Comparison of ENCODE assay signal across 7 cellular contexts in the genomic region with DNA sequence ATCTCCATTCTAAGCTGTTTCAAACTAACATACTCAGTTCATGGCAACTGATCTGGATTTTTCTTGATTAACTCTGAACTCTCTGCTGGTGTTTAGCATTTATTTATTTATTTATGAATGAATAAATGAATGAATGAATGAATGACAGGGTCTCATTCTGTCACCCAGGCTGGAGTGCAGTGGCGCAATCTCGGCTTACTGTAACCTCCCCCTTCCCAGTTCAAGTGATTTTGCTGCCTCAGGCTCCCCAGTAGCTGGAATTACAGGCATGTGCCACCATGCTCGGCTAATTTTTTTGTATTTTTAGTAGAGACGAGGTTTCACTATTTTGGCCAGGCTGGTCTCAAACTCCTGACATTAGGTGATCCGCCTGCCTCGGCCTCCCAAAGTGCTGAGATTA.
DNase-seq lines count a peak whose midpoint lies in the region; ATAC-seq, FAIRE-seq and TF ChIP-seq lines count a peak whose summit lies in the region.
"Not testable (repeated sequence)": the region's sequence is repeated elsewhere in the genome, so short reads cannot be mapped to it uniquely, and the experiment has no call there.

No MANE protein-coding gene starts in this region.

- H3K4me1 ChIP-seq in GM23248 (ENCODE audit: insufficient read depth) (peaks cover 29% of the 10 kb centered on the region), SJCRH30 (peaks cover 18% of the 10 kb centered on the region), osteoblast (ENCODE audit: insufficient read depth, low read length) (peaks cover 35% of the 10 kb centered on the region)
- H3K4me1 ChIP-seq in GM12878 (ENCODE audit: control insufficient read depth, insufficient read depth, low read length): not testable (repeated sequence)

- not testable (repeated sequence) for H3K9me3 Mint-ChIP-seq in WTC11; progenitor cell of endocrine pancreas (ENCODE audit: low read depth)
- peaks cover 11% of the 10 kb centered on the region for H3K9me3 Mint-ChIP-seq in chondrocyte (ENCODE audit: low read depth)

- TF ChIP-seq POLR2A in GM12878 (IDR thresholded peaks at IDR 0.05; ENCODE audit: low read depth, low read length): not testable (repeated sequence)

- not testable (repeated sequence) for H3K4me3 ChIP-seq in GM23248; SJCRH30; GM12878; osteoblast (ENCODE audit: insufficient read depth, low read length)

- not testable (repeated sequence) for DNase-seq in GM23248; SJCRH30; WTC11 (ENCODE audit: low spot score); GM12878 (ENCODE audit: low read depth, low spot score); chondrocyte (ENCODE audit: low spot score); osteoblast (ENCODE audit: insufficient read length, low spot score, missing footprints); progenitor cell of endocrine pancreas (ENCODE audit: low spot score, unreplicated experiment)

- not testable (repeated sequence) for H3K36me3 Mint-ChIP-seq in WTC11; chondrocyte (ENCODE audit: low read depth)
- H3K36me3 Mint-ChIP-seq in progenitor cell of endocrine pancreas (ENCODE audit: insufficient read depth): peaks cover 27% of the 10 kb centered on the region

- H3K4me3 Mint-ChIP-seq in WTC11; chondrocyte (ENCODE audit: unreplicated experiment); progenitor cell of endocrine pancreas (ENCODE audit: low read depth): not testable (repeated sequence)

- H3K79me2 ChIP-seq in GM23248 (ENCODE audit: insufficient read depth) (peaks cover 43% of the 10 kb centered on the region), osteoblast (ENCODE audit: insufficient read depth, low read length) (peaks cover 26% of the 10 kb centered on the region)
- not testable (repeated sequence) for H3K79me2 ChIP-seq in GM12878 (ENCODE audit: control insufficient read depth, insufficient read depth, low read length)

- intact Hi-C loops in GM12878 (cut with micrococcal nuclease; ENCODE audit: unreplicated experiment): not testable (repeated sequence)

- peak overlapping the region; percentile 39; the same call in 1 of the 2 replicates for H3K27ac Mint-ChIP-seq in WTC11
- peak overlapping the region; percentile 80 for H3K27ac Mint-ChIP-seq in chondrocyte (ENCODE audit: unreplicated experiment)
- H3K27ac Mint-ChIP-seq in progenitor cell of endocrine pancreas: peak overlapping the region; percentile 22

- not testable (repeated sequence) for H3K9ac ChIP-seq in GM23248; GM12878 (ENCODE audit: control insufficient read depth, insufficient read depth, low read length)

- CTCF ChIA-PET in WTC11 (lab: Charles Lee): not testable (repeated sequence)
- CTCF ChIA-PET in GM12878 (lab: Yijun Ruan, JAX): interaction anchor here (1.1 to 1.2 kb wide), 2 partner anchors 9 to 10 kb away, joined by 3 read pairs; no protein-coding TSS in a partner anchor

- peak overlapping the region; percentile 52 for H3K4me2 ChIP-seq in GM23248 (ENCODE audit: unreplicated experiment)
- H3K4me2 ChIP-seq in GM12878 (ENCODE audit: control insufficient read depth, insufficient read depth): not testable (repeated sequence)
- H3K4me2 ChIP-seq in osteoblast (ENCODE audit: insufficient read depth, low read length): peak overlapping the region; percentile 75

- not testable (repeated sequence) for H2AFZ ChIP-seq in GM23248; GM12878 (ENCODE audit: control insufficient read depth, low read depth, low read length); osteoblast (ENCODE audit: low read length)

- H3K36me3 ChIP-seq in GM23248 (ENCODE audit: low read depth); GM12878 (ENCODE audit: control insufficient read depth in 2 of 2, insufficient read depth in 2 of 2, low read length in 1 of 2): not testable (repeated sequence)
- H3K36me3 ChIP-seq in SJCRH30 (peaks cover 17% of the 10 kb centered on the region), osteoblast (ENCODE audit: insufficient read depth, low read length) (peaks cover 14% of the 10 kb centered on the region)

- H4K20me1 ChIP-seq in GM23248 (ENCODE audit: insufficient read depth); GM12878 (ENCODE audit: control insufficient read depth, insufficient read depth); osteoblast (ENCODE audit: insufficient read depth, low read length): not testable (repeated sequence)

- not testable (repeated sequence) for ATAC-seq in WTC11, GM12878

- H3K4me1 Mint-ChIP-seq in WTC11: not testable (repeated sequence)
- H3K4me1 Mint-ChIP-seq in chondrocyte (ENCODE audit: low read depth): peaks cover 68% of the 10 kb centered on the region
- peaks cover 36% of the 10 kb centered on the region for H3K4me1 Mint-ChIP-seq in progenitor cell of endocrine pancreas (ENCODE audit: low read depth)

- in situ Hi-C loops in GM23248 (cut with MboI); GM12878 (cut with MboI): not testable (repeated sequence)

- TF ChIP-seq RAD21 in GM12878 (IDR thresholded peaks at IDR 0.05; ENCODE audit: insufficient read depth, low read depth, low read length): not testable (repeated sequence)

- not testable (repeated sequence) for H3K9me2 ChIP-seq in GM23248 (ENCODE audit: insufficient read depth)

- H3K27me3 ChIP-seq in GM23248 (replicated peaks; ENCODE audit: insufficient read depth); SJCRH30; GM12878 (replicated peaks in 1 of 2; ENCODE audit: control insufficient read depth in 2 of 2, insufficient read depth in 2 of 2, low read length in 1 of 2); osteoblast (ENCODE audit: insufficient read depth, low read length): not testable (repeated sequence)

- not testable (repeated sequence) for TF ChIP-seq CTCF in WTC11 (IDR thresholded peaks at IDR 0.05); GM12878 (IDR thresholded peaks at IDR 0.05 in 2 of 3, conservative IDR thresholded peaks at IDR 0.05 in 1 of 3; ENCODE audit: control insufficient read depth in 2 of 3, extremely low read depth in 1 of 3, insufficient read depth in 1 of 3, low read depth in 3 of 3, low read length in 3 of 3); chondrocyte (IDR thresholded peaks at IDR 0.05); osteoblast (IDR thresholded peaks at IDR 0.05; ENCODE audit: extremely low read depth, low read depth, low read length); progenitor cell of endocrine pancreas (IDR thresholded peaks at IDR 0.05; ENCODE audit: unreplicated experiment)

- TF ChIP-seq EP300 in GM12878 (IDR thresholded peaks at IDR 0.05; ENCODE audit: borderline replicate concordance in 1 of 2, control insufficient read depth in 1 of 2, low read depth in 2 of 2, low read length in 2 of 2): not testable (repeated sequence)

- FAIRE-seq in GM12878 (lab: Jason Lieb, UNC): not testable (repeated sequence)

- POLR2A ChIA-PET in WTC11 (lab: Charles Lee): not testable (repeated sequence)
- POLR2A ChIA-PET in GM12878 (lab: Charles Lee): interaction anchor here (0.6 kb wide), 1 partner anchor 59 kb away, joined by 5 read pairs; no protein-coding TSS in a partner anchor

- H3F3A ChIP-seq in GM23248 (ENCODE audit: insufficient read depth): peaks cover 17% of the 10 kb centered on the region

- not testable (repeated sequence) for BruUV-seq in GM12878 (replicated peaks; lab: Mats Ljungman, UMichigan)

- SMC1A ChIA-PET in GM12878 (lab: Charles Lee; ENCODE audit: uncharacterized antibody, unreplicated experiment): interaction anchor here (1.4 to 1.6 kb wide), 3 partner anchors 10 to 216 kb away, joined by 3 to 4 read pairs (median 3); no protein-coding TSS in a partner anchor

- H3K9me3 ChIP-seq in GM23248 (ENCODE audit: low read depth); SJCRH30 (replicated peaks); GM12878 (replicated peaks; ENCODE audit: control insufficient read depth, insufficient read depth, low read length); osteoblast (ENCODE audit: low read depth, low read length): not testable (repeated sequence)

- not testable (repeated sequence) for H3K27me3 Mint-ChIP-seq in WTC11 (ENCODE audit: low read depth); chondrocyte (ENCODE audit: low read depth)
- H3K27me3 Mint-ChIP-seq in progenitor cell of endocrine pancreas: peaks cover 14% of the 10 kb centered on the region

- RAD21 ChIA-PET in GM12878 (lab: Charles Lee; ENCODE audit: unreplicated experiment): not testable (repeated sequence)

- WGBS in GM23248 (ENCODE audit: low coverage in 1 of 2, low lambda C conversion rate in 2 of 2, missing lambda C conversion rate in 2 of 2), 2 experiments: 96 to 97% methylated on average over 6 of the region's 6 CpGs
- WGBS in GM12878 (ENCODE audit: insufficient coverage, insufficient replicate concordance, low lambda C conversion rate, missing lambda C conversion rate): over 99% methylated on average over 6 of the region's 6 CpGs

- H3K27ac ChIP-seq in GM23248 (peak overlapping the region; percentile 30), SJCRH30 (peak overlapping the region; percentile 57), osteoblast (ENCODE audit: low read depth, low read length) (peak overlapping the region; percentile 81)
- H3K27ac ChIP-seq in GM12878 (ENCODE audit: control insufficient read depth, insufficient read depth): not testable (repeated sequence)

TF ChIP-seq in GM12878, 131 proteins besides CTCF, POLR2A, EP300 and RAD21:
- TF ChIP-seq ZNF24 (IDR thresholded peaks at IDR 0.05): peak; percentile 73

Comparison
In these comparisons a context has a peak if more than half of its experiments do, and no peak if none do; other contexts are left out.
1. H3K27ac Mint-ChIP-seq: peak in every context shown above with its lines; median percentile 80 in chondrocyte; 39 in WTC11; 22 in progenitor cell of endocrine pancreas.